Comparison of ENCODE assay signal across 14 cellular contexts in genomic region chr7:28300488-28300887, GRCh38.
"Had no signal": no experiment of that assay in that cellular context is flagged by ENCODE, and none has a peak within 500 bp of the region (broad histone marks: within the 10 kb centered on the region; RNA-seq: fewer than 3 reads in every experiment).

No MANE protein-coding gene starts in this region.

- H3K27me3 ChIP-seq: neural progenitor cell, ovary, right atrium auricular region had no signal

- H2AFZ ChIP-seq: neural progenitor cell had no signal

- H3K4me3 ChIP-seq: left ventricle myocardium inferior, lung, neural progenitor cell, ovary, right atrium auricular region, smooth muscle cell, thoracic aorta had no signal

- H3K4me1 Mint-ChIP-seq: immature natural killer cell; stimulated activated effector memory CD8-positive, alpha-beta T cell treated with anti-CD3 and anti-CD28 coated beads, Interleukin-12 subunit alpha, Interleukin-12 subunit beta, amount 100 ng/mL, for 72 hours had no signal

- H3K4me2 ChIP-seq: neural progenitor cell, smooth muscle cell had no signal

- DNase-seq: immature natural killer cell; left ventricle myocardium inferior; nucleus accumbens; stimulated activated CD4-positive, alpha-beta T cell treated with anti-CD3 and anti-CD28 coated beads, Interleukin-4, amount 100 ng/mL, for 1 hour; stimulated activated CD8-positive, alpha-beta memory T cell treated with anti-CD3 and anti-CD28 coated beads, Interleukin-4, amount 100 ng/mL, for 48 hours had no signal

- H3K27ac ChIP-seq: left ventricle myocardium inferior, neural progenitor cell, ovary, right atrium auricular region, thoracic aorta had no signal

- H3K4me3 Mint-ChIP-seq: immature natural killer cell; natural killer cell treated with Interleukin-12 subunit alpha and Interleukin-12 subunit beta and Interleukin-15 and Interleukin-18, amount 100 ng/mL, for 72 hours; neural progenitor cell; stimulated activated effector memory CD8-positive, alpha-beta T cell treated with anti-CD3 and anti-CD28 coated beads, Interleukin-12 subunit alpha, Interleukin-12 subunit beta, amount 100 ng/mL, for 72 hours; stimulated activated naive CD8-positive, alpha-beta T cell treated with anti-CD3 and anti-CD28 coated beads, Interleukin-15, Interleukin-2, amounts not matched to agents 100 ng/mL and 50 ng/mL, for 24 hours had no signal

- H3K9me3 ChIP-seq: left ventricle myocardium inferior, ovary, right atrium auricular region, thoracic aorta had no signal

- H3K9ac ChIP-seq: neural progenitor cell had no signal

- ATAC-seq: natural killer cell treated with Interleukin-12 subunit alpha and Interleukin-12 subunit beta and Interleukin-15 and Interleukin-18, amount 100 ng/mL, for 72 hours; stimulated activated effector memory CD8-positive, alpha-beta T cell treated with anti-CD3 and anti-CD28 coated beads, Interleukin-12 subunit alpha, Interleukin-12 subunit beta, amount 100 ng/mL, for 72 hours had no signal

- H3K36me3 Mint-ChIP-seq: immature natural killer cell; natural killer cell treated with Interleukin-12 subunit alpha and Interleukin-12 subunit beta and Interleukin-15 and Interleukin-18, amount 100 ng/mL, for 72 hours; neural progenitor cell; stimulated activated effector memory CD8-positive, alpha-beta T cell treated with anti-CD3 and anti-CD28 coated beads, Interleukin-12 subunit alpha, Interleukin-12 subunit beta, amount 100 ng/mL, for 72 hours had no signal

- H3K27ac Mint-ChIP-seq: immature natural killer cell; natural killer cell treated with Interleukin-12 subunit alpha and Interleukin-12 subunit beta and Interleukin-15 and Interleukin-18, amount 100 ng/mL, for 72 hours; neural progenitor cell; stimulated activated effector memory CD8-positive, alpha-beta T cell treated with anti-CD3 and anti-CD28 coated beads, Interleukin-12 subunit alpha, Interleukin-12 subunit beta, amount 100 ng/mL, for 72 hours; stimulated activated naive CD8-positive, alpha-beta T cell treated with anti-CD3 and anti-CD28 coated beads, Interleukin-15, Interleukin-2, amounts not matched to agents 100 ng/mL and 50 ng/mL, for 24 hours had no signal

- H3K9me3 Mint-ChIP-seq: immature natural killer cell; natural killer cell treated with Interleukin-12 subunit alpha and Interleukin-12 subunit beta and Interleukin-15 and Interleukin-18, amount 100 ng/mL, for 72 hours; neural progenitor cell; stimulated activated effector memory CD8-positive, alpha-beta T cell treated with anti-CD3 and anti-CD28 coated beads, Interleukin-12 subunit alpha, Interleukin-12 subunit beta, amount 100 ng/mL, for 72 hours; stimulated activated naive CD8-positive, alpha-beta T cell treated with anti-CD3 and anti-CD28 coated beads, Interleukin-15, Interleukin-2, amounts not matched to agents 100 ng/mL and 50 ng/mL, for 24 hours had no signal

- H3K36me3 ChIP-seq: left ventricle myocardium inferior, neural progenitor cell, ovary, right atrium auricular region, thoracic aorta had no signal
